In genomic region chr4:10114147-10114546, GRCh38 we compare ENCODE assay signal across 11 cellular contexts. TPM values are rescaled to one million over a fixed set of nuclear protein-coding genes. Genes with fewer than 3 reads are reported as not detected.
A peak's percentile ranks its signal among the peaks of the same experiment; 100 is the strongest.
DNase-seq lines count a peak whose midpoint lies in the region; ATAC-seq and TF ChIP-seq lines count a peak whose summit lies in the region.
"Had no signal": no experiment of that assay in that cellular context is flagged by ENCODE, and none has a peak within 500 bp of the region (broad histone marks: within the 10 kb centered on the region; RNA-seq: fewer than 3 reads in every experiment).

No MANE protein-coding gene starts in this region.

- H3K9me3 Mint-ChIP-seq in activated naive CD8-positive, alpha-beta T cell treated with anti-CD3 and anti-CD28 coated beads, Interleukin-2, amount 50 U/mL, for 24 hours, result no peaks in the 10 kb centered on the region
- H3K9me3 Mint-ChIP-seq in naive B cell, result no peaks in the 10 kb centered on the region

- peaks cover 88% of the 10 kb centered on the region for H3K4me1 Mint-ChIP-seq in activated naive CD8-positive, alpha-beta T cell treated with anti-CD3 and anti-CD28 coated beads, Interleukin-2, amount 50 U/mL, for 24 hours
- peaks cover 66 to 85% (median 80%) of the 10 kb centered on the region in 3 donors for H3K4me1 Mint-ChIP-seq in naive B cell

- TF ChIP-seq POLR2A in uterus (IDR thresholded peaks at IDR 0.05), result no peak

- TF ChIP-seq CTCF in left ventricle myocardium inferior (IDR thresholded peaks at IDR 0.05; ENCODE audit: borderline replicate concordance) (no peak), uterus (IDR thresholded peaks at IDR 0.05) (no peak)

- no peaks in the 10 kb centered on the region for H3K9me3 ChIP-seq in left ventricle myocardium inferior (replicated peaks)
- H3K9me3 ChIP-seq in uterus, result no peaks in the 10 kb centered on the region

- ATAC-seq in activated naive CD8-positive, alpha-beta T cell treated with anti-CD3 and anti-CD28 coated beads, Interleukin-2, amount 50 U/mL, for 24 hours, result no peak
- ATAC-seq in naive B cell (ENCODE audit: low read depth in 2 of 2), result no peak
- no peak for ATAC-seq in HG02852 (IDR thresholded peaks at IDR 0.05; ENCODE audit: unreplicated experiment)
- no peak for ATAC-seq in GM18517 (IDR thresholded peaks at IDR 0.05; ENCODE audit: unreplicated experiment)

- H3K36me3 Mint-ChIP-seq in activated naive CD8-positive, alpha-beta T cell treated with anti-CD3 and anti-CD28 coated beads, Interleukin-2, amount 50 U/mL, for 24 hours (ENCODE audit: low read depth), result peaks cover 60% of the 10 kb centered on the region
- H3K36me3 Mint-ChIP-seq in naive B cell, result peaks cover 13% of the 10 kb centered on the region in 2 donors

- DNase-seq in left ventricle myocardium inferior, result no peak
- no peak for DNase-seq in cardiac septum (ENCODE audit: low spot score)
- DNase-seq in activated naive CD8-positive, alpha-beta T cell treated with anti-CD3 and anti-CD28 coated beads, Interleukin-2, amount 50 U/mL, for 24 hours, result no peak
- no peak for DNase-seq in naive B cell
- no peak for DNase-seq in uterus
- no peak for DNase-seq in activated CD8-positive, alpha-beta memory T cell treated with anti-CD3 and anti-CD28 coated beads for 24 hours
- DNase-seq: effector memory CD4-positive, alpha-beta T cell; NCI-H1105 treated with DMSO at 0.1 percent for 48 hours; occipital lobe had no signal

- H3K36me3 ChIP-seq in left ventricle myocardium inferior (peaks cover 59% of the 10 kb centered on the region), uterus (no peaks in the 10 kb centered on the region)

- peak overlapping the region; percentile 75 for H3K27ac Mint-ChIP-seq in activated naive CD8-positive, alpha-beta T cell treated with anti-CD3 and anti-CD28 coated beads, Interleukin-2, amount 50 U/mL, for 24 hours
- peak overlapping the region in 2 of 6 donors; percentile 60 to 69 for H3K27ac Mint-ChIP-seq in naive B cell

- H3K4me3 ChIP-seq in left ventricle myocardium inferior (peak overlapping the region; percentile 90), uterus (peak overlapping the region in 1 of 2 donors; percentile 82)

- H3K4me1 ChIP-seq in left ventricle myocardium inferior (peaks cover 79% of the 10 kb centered on the region), uterus (peaks cover 5 to 42% of the 10 kb centered on the region in 2 donors)

- no peaks in the 10 kb centered on the region for H3K27me3 Mint-ChIP-seq in activated naive CD8-positive, alpha-beta T cell treated with anti-CD3 and anti-CD28 coated beads, Interleukin-2, amount 50 U/mL, for 24 hours
- H3K27me3 Mint-ChIP-seq in naive B cell, result no peaks in the 10 kb centered on the region

- H3K27ac ChIP-seq in left ventricle myocardium inferior (replicated peaks), result no peak overlapping the region
- peak overlapping the region; percentile 94 to 99 for H3K27ac ChIP-seq in uterus

- intact Hi-C loops in left ventricle myocardium inferior (cut with micrococcal nuclease) (no loop called here), cardiac septum (cut with DNase I) (no loop called here), uterus (cut with DNase I; ENCODE audit: low total_unique reads) (no loop called here)

- H3K4me3 Mint-ChIP-seq in activated naive CD8-positive, alpha-beta T cell treated with anti-CD3 and anti-CD28 coated beads, Interleukin-2, amount 50 U/mL, for 24 hours, result peak overlapping the region; percentile 95
- peak overlapping the region in 6 of 8 donors; percentile 37 to 94 (median 66) for H3K4me3 Mint-ChIP-seq in naive B cell

- no peaks in the 10 kb centered on the region for H3K27me3 ChIP-seq in left ventricle myocardium inferior (ENCODE audit: low read depth)
- no peaks in the 10 kb centered on the region for H3K27me3 ChIP-seq in uterus

RNA-seq across cellular contexts. Expression of gene WDR1, which starts 2.5 kb away (rescaled TPM):
- total RNA-seq in left ventricle myocardium inferior, result 157 TPM
- total RNA-seq in cardiac septum, result 245 TPM
- 100 to 1,000 TPM; 145 to 210 (median 186) TPM for polyA plus RNA-seq in naive B cell (ENCODE audit: low read depth in 6 of 6)
- total RNA-seq in uterus, result 100 to 1,000 TPM; 161 to 517 (median 173) TPM
